39 cellular contexts compared by ENCODE assay signal in the genomic region with DNA sequence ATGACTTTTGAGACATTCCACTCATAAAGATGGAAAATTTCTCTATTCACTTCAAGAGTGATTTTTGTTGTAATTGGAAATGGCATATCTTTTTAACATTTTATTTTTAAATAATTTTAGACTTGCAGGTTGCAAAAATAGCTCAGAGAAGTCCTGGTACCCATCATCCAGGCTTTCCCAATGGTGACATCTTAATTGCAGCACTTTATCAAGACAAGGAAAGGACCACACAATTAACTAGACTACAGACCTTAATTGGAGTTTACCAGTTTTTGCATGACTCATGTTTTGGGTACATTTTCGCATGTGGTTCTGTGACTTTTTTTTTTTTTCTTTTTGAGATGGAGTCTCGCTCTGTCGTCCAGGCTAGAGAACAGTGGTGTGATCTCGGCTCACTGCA. TPM values are rescaled to one million over a fixed set of nuclear protein-coding genes. Genes with fewer than 3 reads are reported as not detected.
"Had no signal": no experiment of that assay in that cellular context is flagged by ENCODE, and none has a peak within 500 bp of the region (broad histone marks: within the 10 kb centered on the region; RNA-seq: fewer than 3 reads in every experiment).

No MANE protein-coding gene starts in this region.

- H3K4me1 ChIP-seq: body of pancreas, breast epithelium had no signal

- H3K36me3 ChIP-seq: adrenal gland, brain microvascular endothelial cell, breast epithelium had no signal

- H3K9me3 Mint-ChIP-seq: activated CD4-positive, alpha-beta memory T cell treated with anti-CD3 and anti-CD28 coated beads, Interleukin-2, amount 10 ng/mL, durations not matched to agents 7 days and 5 days; activated naive CD4-positive, alpha-beta T cell treated with anti-CD3 and anti-CD28 coated beads for 36 hours had no signal

- H3K4me3 ChIP-seq: adrenal gland, body of pancreas, breast epithelium had no signal

- H3K27me3 ChIP-seq: adrenal gland, body of pancreas, brain microvascular endothelial cell, breast epithelium had no signal

- H3K27ac ChIP-seq: adrenal gland, body of pancreas, brain microvascular endothelial cell, breast epithelium, VCaP had no signal

- ATAC-seq: activated CD4-positive, alpha-beta T cell treated with anti-CD3 and anti-CD28 coated beads for 36 hours; activated CD4-positive, CD25-positive, alpha-beta regulatory T cell treated with anti-CD3 and anti-CD28 coated beads, Interleukin-2, amount 50 U/mL, for 24 hours; activated naive CD4-positive, alpha-beta T cell treated with anti-CD3 and anti-CD28 coated beads, Interleukin-2, amount 50 U/mL, for 72 hours; activated T-cell treated with anti-CD3 and anti-CD28 coated beads, Interleukin-2, amount 50 U/mL, for 4 hours; activated T-cell treated with anti-CD3 and anti-CD28 coated beads, Interleukin-2, amount 50 U/mL, for 72 hours; activated T-helper 17 cell treated with anti-CD3 and anti-CD28 coated beads, Interleukin-2, amount 50 U/mL, for 72 hours; body of pancreas had no signal

- H3K9me3 ChIP-seq: adrenal gland, body of pancreas, breast epithelium had no signal

- H3K27ac Mint-ChIP-seq: activated CD4-positive, alpha-beta memory T cell treated with anti-CD3 and anti-CD28 coated beads, Interleukin-2, amount 10 ng/mL, durations not matched to agents 7 days and 5 days; activated CD4-positive, alpha-beta T cell treated with anti-CD3 and anti-CD28 coated beads for 36 hours; activated naive CD4-positive, alpha-beta T cell treated with anti-CD3 and anti-CD28 coated beads for 36 hours; activated naive CD4-positive, alpha-beta T cell treated with anti-CD3 and anti-CD28 coated beads, Interleukin-2, amount 50 U/mL, for 72 hours; activated naive CD8-positive, alpha-beta T cell treated with anti-CD3 and anti-CD28 coated beads for 36 hours; activated T-helper 1 cell treated with anti-CD3 and anti-CD28 coated beads, Interleukin-12 subunit alpha, Interleukin-12 subunit beta, Interleukin-2, Interleukin-4 antibody, amounts not matched to agents 30 ng/mL and 10 ng/mL and 1 ng/mL, durations not matched to agents 14 hours and 24 hours and 36 hours; activated T-helper 17 cell treated with anti-CD3 and anti-CD28 coated beads, Interleukin-2, amount 50 U/mL, for 72 hours; T-helper 1 cell treated with Interleukin-12 subunit alpha and Interleukin-12 subunit beta and Interleukin-4 antibody, amounts not matched to agents 30 μg/mL and 1 μg/mL, for 36 hours; T-helper 2 cell treated with Interferon-gamma antibody and Interleukin-4, amounts not matched to agents 5 μg/mL and 100 μg/mL, for 36 hours had no signal

- FAIRE-seq: astrocyte, TTC549 had no signal

- DNase-seq: activated CD4-positive, alpha-beta memory T cell treated with anti-CD3 and anti-CD28 coated beads, Interleukin-2, amount 10 ng/mL, durations not matched to agents 7 days and 5 days; activated CD4-positive, alpha-beta T cell treated with anti-CD3 and anti-CD28 coated beads for 1 hour; activated CD4-positive, alpha-beta T cell treated with anti-CD3 and anti-CD28 coated beads for 36 hours; activated CD4-positive, alpha-beta T cell treated with anti-CD3 and anti-CD28 coated beads for 48 hours; activated CD4-positive, alpha-beta T cell treated with anti-CD3 and anti-CD28 coated beads, Interleukin-2, amount 10 ng/mL, durations not matched to agents 7 days and 5 days; activated CD4-positive, alpha-beta T cell treated with anti-CD3 and anti-CD28 coated beads, Interleukin-2, amount 50 U/mL, for 48 hours; activated CD4-positive, CD25-positive, alpha-beta regulatory T cell; activated CD8-positive, alpha-beta memory T cell treated with anti-CD3 and anti-CD28 coated beads, Interleukin-2, amount 50 U/mL, for 4 hours; activated effector memory CD4-positive, alpha-beta T cell treated with anti-CD3 and anti-CD28 coated beads, Interleukin-2, amount 50 U/mL, for 16 hours; activated gamma-delta T cell treated with Interleukin-2 at 50 U/mL for 16 hours; activated naive CD4-positive, alpha-beta T cell; activated naive CD4-positive, alpha-beta T cell treated with anti-CD3 and anti-CD28 coated beads for 36 hours; activated naive CD4-positive, alpha-beta T cell treated with anti-CD3 and anti-CD28 coated beads, Interleukin-2, amount 50 U/mL, for 16 hours; activated naive CD8-positive, alpha-beta T cell treated with anti-CD3 and anti-CD28 coated beads for 36 hours; activated T-cell treated with anti-CD3 and anti-CD28 coated beads for 4 hours; activated T-cell treated with anti-CD3 and anti-CD28 coated beads, Interleukin-2, amount 50 U/mL, for 1 hour; activated T-cell treated with anti-CD3 and anti-CD28 coated beads, Interleukin-2, amount 50 U/mL, for 4 hours; activated T-cell treated with anti-CD3 and anti-CD28 coated beads, Interleukin-2, amount 50 U/mL, for 72 hours; adrenal gland; amniotic stem cell; aorta; body of pancreas; brain microvascular endothelial cell; central memory CD4-positive, alpha-beta T cell; T-helper 1 cell; T-helper 2 cell; T-helper 9 cell had no signal

- H3K4me3 Mint-ChIP-seq: activated CD4-positive, alpha-beta memory T cell treated with anti-CD3 and anti-CD28 coated beads, Interleukin-2, amount 10 ng/mL, durations not matched to agents 7 days and 5 days; activated CD4-positive, alpha-beta T cell treated with anti-CD3 and anti-CD28 coated beads for 36 hours; activated CD4-positive, alpha-beta T cell treated with anti-CD3 and anti-CD28 coated beads, Interleukin-2, amount 10 ng/mL, durations not matched to agents 7 days and 5 days; activated naive CD4-positive, alpha-beta T cell treated with anti-CD3 and anti-CD28 coated beads for 36 hours; activated naive CD8-positive, alpha-beta T cell treated with anti-CD3 and anti-CD28 coated beads for 36 hours; activated T-cell treated with anti-CD3 and anti-CD28 coated beads, Interleukin-2, amount 50 U/mL, for 4 hours; activated T-helper 17 cell treated with anti-CD3 and anti-CD28 coated beads, Interleukin-2, amount 50 U/mL, for 72 hours; T-helper 1 cell treated with Interleukin-12 subunit alpha and Interleukin-12 subunit beta and Interleukin-4 antibody, amounts not matched to agents 30 μg/mL and 1 μg/mL, for 36 hours; T-helper 2 cell treated with Interferon-gamma antibody and Interleukin-4, amounts not matched to agents 5 μg/mL and 100 μg/mL, for 36 hours had no signal

RNA-seq across cellular contexts. Expression of a gene that starts 23.0 kb away (rescaled TPM):
- total RNA-seq: activated naive CD4-positive, alpha-beta T cell treated with anti-CD3 and anti-CD28 coated beads for 36 hours; activated naive CD8-positive, alpha-beta T cell treated with anti-CD3 and anti-CD28 coated beads for 36 hours; activated T-cell treated with anti-CD3 and anti-CD28 coated beads, Interleukin-2, amount 50 U/mL, for 4 hours had no signal

RNA-seq across cellular contexts. Expression of a gene that starts 25.8 kb away (rescaled TPM):
- total RNA-seq: activated CD4-positive, alpha-beta memory T cell treated with anti-CD3 and anti-CD28 coated beads, Interleukin-2, amount 10 ng/mL, durations not matched to agents 7 days and 5 days; activated CD4-positive, alpha-beta T cell treated with anti-CD3 and anti-CD28 coated beads for 36 hours; activated CD4-positive, alpha-beta T cell treated with anti-CD3 and anti-CD28 coated beads, Interleukin-2, amount 10 ng/mL, durations not matched to agents 7 days and 5 days; activated CD8-positive, alpha-beta memory T cell treated with anti-CD3 and anti-CD28 coated beads for 36 hours; activated naive CD4-positive, alpha-beta T cell treated with anti-CD3 and anti-CD28 coated beads for 36 hours; activated naive CD4-positive, alpha-beta T cell treated with anti-CD3 and anti-CD28 coated beads, Interleukin-2, amount 50 U/mL, for 72 hours; activated naive CD8-positive, alpha-beta T cell treated with anti-CD3 and anti-CD28 coated beads for 36 hours; activated T-cell treated with anti-CD3 and anti-CD28 coated beads, Interleukin-2, amount 50 U/mL, for 72 hours; activated T-helper 1 cell treated with anti-CD3 and anti-CD28 coated beads, Interleukin-12 subunit alpha, Interleukin-12 subunit beta, Interleukin-2, Interleukin-4 antibody, amounts not matched to agents 30 ng/mL and 10 ng/mL and 1 ng/mL, durations not matched to agents 14 hours and 24 hours and 36 hours; activated T-helper 17 cell treated with anti-CD3 and anti-CD28 coated beads, Interleukin-2, amount 50 U/mL, for 72 hours; aorta; astrocyte; body of pancreas; cardiac septum had no signal
